ENCODE assay signal across 8 cellular contexts in the genomic region with DNA sequence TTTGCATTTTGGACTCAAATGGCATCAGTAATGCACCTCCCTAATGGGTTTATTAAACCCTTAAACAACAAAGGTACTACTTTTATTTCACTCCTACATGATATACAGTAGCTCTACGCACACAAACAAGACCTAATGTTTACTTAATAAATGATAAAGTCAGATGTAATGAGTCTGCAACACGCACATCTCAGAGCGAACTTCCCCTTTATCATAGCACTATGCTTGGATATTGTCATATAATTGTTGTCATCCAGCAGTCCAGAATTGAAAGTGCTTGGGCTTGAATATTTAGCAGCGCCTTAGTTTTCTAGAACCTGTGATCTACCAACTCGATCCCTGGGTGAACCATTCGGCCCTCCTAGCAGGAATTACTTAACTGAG. TPM values are rescaled to one million over a fixed set of nuclear protein-coding genes. Genes with fewer than 3 reads are reported as not detected.
DNase-seq lines count a peak whose midpoint lies in the region; ATAC-seq and FAIRE-seq lines count a peak whose summit lies in the region.

No MANE protein-coding gene starts in this region.

- H3K36me3 ChIP-seq in HUES48 (ENCODE audit: control insufficient read depth, insufficient read depth, low read length) (no peaks in the 10 kb centered on the region), iPS-18a (ENCODE audit: control insufficient read depth, low read depth, low read length) (no peaks in the 10 kb centered on the region), stomach smooth muscle (ENCODE audit: control insufficient read depth in 2 of 2, insufficient read depth in 2 of 2, low read length in 2 of 2) (no peaks in the 10 kb centered on the region)

- 0 out of 2 replicates have a peak, but pooled peaks cover 7% of the 10 kb centered on the region for H3K4me1 ChIP-seq in HUES48 (ENCODE audit: control insufficient read depth, insufficient read depth, low read length)
- peaks cover 6% of the 10 kb centered on the region for H3K4me1 ChIP-seq in iPS-18a (ENCODE audit: control insufficient read depth, low read depth, low read length)
- H3K4me1 ChIP-seq in stomach smooth muscle (ENCODE audit: control insufficient read depth, insufficient read depth, low read length), result peaks cover 14% of the 10 kb centered on the region

- FAIRE-seq in GM19239 (lab: Jason Lieb, UNC), result no peak

- no peaks in the 10 kb centered on the region for H3K27me3 Mint-ChIP-seq in activated CD4-positive, alpha-beta T cell treated with anti-CD3 and anti-CD28 coated beads, Interleukin-2, amount 10 ng/mL, durations not matched to agents 7 days and 5 days
- H3K27me3 Mint-ChIP-seq in activated T-helper 17 cell treated with anti-CD3 and anti-CD28 coated beads, Interleukin-2, amount 50 U/mL, for 72 hours, result no peaks in the 10 kb centered on the region

- ATAC-seq in activated T-helper 17 cell treated with anti-CD3 and anti-CD28 coated beads, Interleukin-2, amount 50 U/mL, for 72 hours (replicated peaks), result no peak

- peak overlapping the region; percentile 92 for H3K27ac ChIP-seq in HUES48 (ENCODE audit: low read depth, low read length)
- H3K27ac ChIP-seq in iPS-18a (ENCODE audit: low read length), result no peak overlapping the region
- H3K27ac ChIP-seq in stomach smooth muscle (ENCODE audit: low read length), result peak overlapping the region; percentile 81

- no peaks in the 10 kb centered on the region; the same call in 1 of the 2 replicates for H3K27me3 ChIP-seq in HUES48 (ENCODE audit: control insufficient read depth, insufficient read depth, low read length)
- H3K27me3 ChIP-seq in iPS-18a (ENCODE audit: control insufficient read depth, insufficient read depth, low read length), result no peaks in the 10 kb centered on the region
- H3K27me3 ChIP-seq in stomach smooth muscle (ENCODE audit: control insufficient read depth in 1 of 2, insufficient read depth in 2 of 2, low read length in 2 of 2), result no peaks in the 10 kb centered on the region

- peaks cover 3% of the 10 kb centered on the region for H3K9me3 Mint-ChIP-seq in activated CD4-positive, alpha-beta T cell treated with anti-CD3 and anti-CD28 coated beads, Interleukin-2, amount 10 ng/mL, durations not matched to agents 7 days and 5 days
- H3K9me3 Mint-ChIP-seq in activated T-helper 17 cell treated with anti-CD3 and anti-CD28 coated beads, Interleukin-2, amount 50 U/mL, for 72 hours, result no peaks in the 10 kb centered on the region

- peaks cover 18% of the 10 kb centered on the region for H3K36me3 Mint-ChIP-seq in activated CD4-positive, alpha-beta T cell treated with anti-CD3 and anti-CD28 coated beads, Interleukin-2, amount 10 ng/mL, durations not matched to agents 7 days and 5 days (ENCODE audit: low read depth)
- no peaks in the 10 kb centered on the region for H3K36me3 Mint-ChIP-seq in activated T-helper 17 cell treated with anti-CD3 and anti-CD28 coated beads, Interleukin-2, amount 50 U/mL, for 72 hours (ENCODE audit: low read depth)

- H3K9ac ChIP-seq in HUES48 (ENCODE audit: low read depth, low read length) (peak overlapping the region; percentile 96), iPS-18a (ENCODE audit: low read length) (peak overlapping the region; percentile 83), stomach smooth muscle (ENCODE audit: low read length in 2 of 2) (peak overlapping the region; percentile 69 to 87)

- peak overlapping the region; percentile 87 for H3K27ac Mint-ChIP-seq in activated CD4-positive, alpha-beta T cell treated with anti-CD3 and anti-CD28 coated beads, Interleukin-2, amount 10 ng/mL, durations not matched to agents 7 days and 5 days
- H3K27ac Mint-ChIP-seq in activated T-helper 17 cell treated with anti-CD3 and anti-CD28 coated beads, Interleukin-2, amount 50 U/mL, for 72 hours, result peak overlapping the region; percentile 95

- POLR2A ChIA-PET in activated CD4-positive, alpha-beta T cell treated with anti-CD3 and anti-CD28 coated beads, Interleukin-2, amount 10 ng/mL, durations not matched to agents 7 days and 5 days (lab: Charles Lee), result interaction anchor here (0.6 kb wide), 1 partner anchor 241 kb away, joined by 3 read pairs; no protein-coding TSS in a partner anchor

- CTCF ChIA-PET in activated CD4-positive, alpha-beta T cell treated with anti-CD3 and anti-CD28 coated beads, Interleukin-2, amount 10 ng/mL, durations not matched to agents 7 days and 5 days (lab: Charles Lee), result no interaction called here

- peak overlapping the region; percentile 94 for H3K4me3 ChIP-seq in HUES48 (ENCODE audit: low read depth, low read length)
- H3K4me3 ChIP-seq in iPS-18a (ENCODE audit: low read length), result peak overlapping the region; percentile 89
- peak overlapping the region; percentile 94 to 95 for H3K4me3 ChIP-seq in stomach smooth muscle (ENCODE audit: low read length in 2 of 2)

- peak overlapping the region; percentile 83 for H3K4me3 Mint-ChIP-seq in activated CD4-positive, alpha-beta T cell treated with anti-CD3 and anti-CD28 coated beads, Interleukin-2, amount 10 ng/mL, durations not matched to agents 7 days and 5 days
- peak overlapping the region; percentile 85 for H3K4me3 Mint-ChIP-seq in activated T-helper 17 cell treated with anti-CD3 and anti-CD28 coated beads, Interleukin-2, amount 50 U/mL, for 72 hours

- H3K4me1 Mint-ChIP-seq in activated CD4-positive, alpha-beta T cell treated with anti-CD3 and anti-CD28 coated beads, Interleukin-2, amount 10 ng/mL, durations not matched to agents 7 days and 5 days, result peaks cover 34% of the 10 kb centered on the region
- H3K4me1 Mint-ChIP-seq in activated T-helper 17 cell treated with anti-CD3 and anti-CD28 coated beads, Interleukin-2, amount 50 U/mL, for 72 hours, result peaks cover 26% of the 10 kb centered on the region

- H3K9me3 ChIP-seq in HUES48 (ENCODE audit: control insufficient read depth, insufficient read depth, low read length) (no peaks in the 10 kb centered on the region), iPS-18a (ENCODE audit: control insufficient read depth, low read depth, low read length) (no peaks in the 10 kb centered on the region), stomach smooth muscle (ENCODE audit: control insufficient read depth in 2 of 2, low read length in 2 of 2) (no peaks in the 10 kb centered on the region)

- no peak for DNase-seq in activated CD4-positive, alpha-beta T cell treated with anti-CD3 and anti-CD28 coated beads, Interleukin-2, amount 10 ng/mL, durations not matched to agents 7 days and 5 days
- DNase-seq in activated CD4-positive, alpha-beta T cell treated with anti-CD3 and anti-CD28 coated beads, Interleukin-2, amount 50 U/mL, for 4 hours, result no peak
- no peak for DNase-seq in activated effector memory CD4-positive, alpha-beta T cell treated with Interleukin-2 at 50 U/mL for 16 hours
- no peak for DNase-seq in GM19239 (ENCODE audit: insufficient read length, low spot score)

RNA-seq across cellular contexts. Expression of gene PARP4, which starts 0.8 kb away (rescaled TPM):
- total RNA-seq in activated CD4-positive, alpha-beta T cell treated with anti-CD3 and anti-CD28 coated beads, Interleukin-2, amount 10 ng/mL, durations not matched to agents 7 days and 5 days, result 10 to 100 TPM; 67.8 to 76.4 TPM
- total RNA-seq in activated T-helper 17 cell treated with anti-CD3 and anti-CD28 coated beads, Interleukin-2, amount 50 U/mL, for 72 hours, result 10 to 100 TPM; 38.1 to 50.0 TPM
